In genomic region chr4:103012085-103012484, GRCh38 we compare ENCODE assay signal across 10 cellular contexts. TPM values are rescaled to one million over a fixed set of nuclear protein-coding genes. Genes with fewer than 3 reads are reported as not detected.
DNase-seq lines count a peak whose midpoint lies in the region; ATAC-seq and TF ChIP-seq lines count a peak whose summit lies in the region.
"Had no signal": no experiment of that assay in that cellular context is flagged by ENCODE, and none has a peak within 500 bp of the region (broad histone marks: within the 10 kb centered on the region; RNA-seq: fewer than 3 reads in every experiment).

No MANE protein-coding gene starts in this region.

- H3K4me1 Mint-ChIP-seq in natural killer cell treated with Interleukin-12 subunit alpha and Interleukin-12 subunit beta and Interleukin-15 and Interleukin-18, amount 100 ng/mL, for 72 hours (ENCODE audit: low read depth in 2 of 2), result peaks cover 0 to 2% of the 10 kb centered on the region in 2 donors

- POLR2A ChIA-PET in SK-N-SH (lab: Yijun Ruan, JAX), result no interaction called here

- H3K36me3 ChIP-seq in SK-N-SH (replicated peaks in 1 of 2; ENCODE audit: control insufficient read depth in 1 of 2, insufficient read depth in 2 of 2, low read length in 1 of 2) (no peaks in the 10 kb centered on the region), uterus (no peaks in the 10 kb centered on the region)

- ATAC-seq in SK-N-SH treated with all-trans-retinoic acid at 6 μM for 48 hours (no peak; the same call in 1 of the 3 replicates), GM18498 (IDR thresholded peaks at IDR 0.05; ENCODE audit: unreplicated experiment) (no peak)
- ATAC-seq in natural killer cell treated with Interleukin-12 subunit alpha and Interleukin-12 subunit beta and Interleukin-15 and Interleukin-18, amount 100 ng/mL, for 72 hours, result no peak

- 0 out of 2 replicates have a peak overlapping the region, but pooled peaks have one; percentile 1 for H3K4me2 ChIP-seq in SK-N-SH

- H3K4me3 ChIP-seq in SK-N-SH (ENCODE audit: low read depth in 2 of 2, low read length in 1 of 2) (no peak overlapping the region), uterus (no peak overlapping the region)

- no peak for TF ChIP-seq POLR2A in uterus (IDR thresholded peaks at IDR 0.05)

- H3K27ac Mint-ChIP-seq in natural killer cell treated with Interleukin-12 subunit alpha and Interleukin-12 subunit beta and Interleukin-15 and Interleukin-18, amount 100 ng/mL, for 72 hours, result peak overlapping the region in 1 of 2 donors; percentile 28

- H3K4me1 ChIP-seq in SK-N-SH (ENCODE audit: control insufficient read depth in 1 of 2, insufficient read depth in 2 of 2, low read depth in 1 of 2, low read length in 1 of 2) (peaks cover 7 to 12% of the 10 kb centered on the region in 2 experiments; a peak in 3 of 4 replicates), uterus (no peaks in the 10 kb centered on the region)

- no peaks in the 10 kb centered on the region for H3K27me3 Mint-ChIP-seq in natural killer cell treated with Interleukin-12 subunit alpha and Interleukin-12 subunit beta and Interleukin-15 and Interleukin-18, amount 100 ng/mL, for 72 hours

- H3K9ac ChIP-seq in SK-N-SH, result no peak overlapping the region

- no peak overlapping the region; a peak in 1 of 4 replicates for H3K27ac ChIP-seq in SK-N-SH (ENCODE audit: low read depth in 2 of 2, low read length in 1 of 2)
- H3K27ac ChIP-seq in epithelial cell of prostate, result peak overlapping the region; percentile 24
- peak overlapping the region; percentile 58 to 82 for H3K27ac ChIP-seq in uterus

- H3K27me3 ChIP-seq in SK-N-SH (ENCODE audit: insufficient read depth), result no peaks in the 10 kb centered on the region
- no peaks in the 10 kb centered on the region for H3K27me3 ChIP-seq in uterus

- no peaks in the 10 kb centered on the region for H3K9me3 ChIP-seq in SK-N-SH
- H3K9me3 ChIP-seq in uterus, result no peaks in the 10 kb centered on the region

- no peak overlapping the region for H3K4me3 Mint-ChIP-seq in natural killer cell treated with Interleukin-12 subunit alpha and Interleukin-12 subunit beta and Interleukin-15 and Interleukin-18, amount 100 ng/mL, for 72 hours

- TF ChIP-seq RAD21 in SK-N-SH (IDR thresholded peaks at IDR 0.05; ENCODE audit: low read length), result no peak

- no peaks in the 10 kb centered on the region for H3F3A ChIP-seq in SK-N-SH (replicated peaks; ENCODE audit: insufficient read depth)

- no peaks in the 10 kb centered on the region for H3K79me2 ChIP-seq in SK-N-SH (ENCODE audit: insufficient read depth)

- no peak overlapping the region for H2AFZ ChIP-seq in SK-N-SH (ENCODE audit: low read depth)

- TF ChIP-seq EP300 in SK-N-SH (IDR thresholded peaks at IDR 0.05; ENCODE audit: borderline replicate concordance in 1 of 2, low read depth in 1 of 2, low read length in 1 of 2), result no peak

- TF ChIP-seq CTCF in SK-N-SH (IDR thresholded peaks at IDR 0.05) (no peak), uterus (IDR thresholded peaks at IDR 0.05) (no peak)

- H3K9me3 Mint-ChIP-seq in natural killer cell treated with Interleukin-12 subunit alpha and Interleukin-12 subunit beta and Interleukin-15 and Interleukin-18, amount 100 ng/mL, for 72 hours, result no peaks in the 10 kb centered on the region

- H4K20me1 ChIP-seq in SK-N-SH (ENCODE audit: insufficient read depth), result no peaks in the 10 kb centered on the region

- DNase-seq in SK-N-SH (no peak), epithelial cell of prostate (ENCODE audit: low read depth, low spot score) (no peak), medulla oblongata (ENCODE audit: extremely low spot score) (peak; percentile 57), uterus (peak in 1 of 2 donors; percentile 38)
- DNase-seq in natural killer cell treated with Interleukin-12 subunit alpha and Interleukin-12 subunit beta and Interleukin-15 and Interleukin-18, amount 100 ng/mL, for 72 hours (ENCODE audit: low spot score), result no peak
- DNase-seq in activated T-cell treated with anti-CD3 and anti-CD28 coated beads, Interleukin-2, amount 50 U/mL, for 48 hours, result no peak
- DNase-seq: activated naive CD4-positive, alpha-beta T cell treated with anti-CD3 and anti-CD28 coated beads, Interleukin-2, amount 50 U/mL, for 16 hours; Karpas-422 had no signal

- CTCF ChIA-PET in SK-N-SH (lab: Yijun Ruan, JAX), result interaction anchor here (1.0 to 2.1 kb wide), 2 partner anchors 392 to 555 kb away, joined by 3 to 10 read pairs; no protein-coding TSS in a partner anchor

- 55% methylated on average over 1 of the region's 1 CpG for WGBS in SK-N-SH (ENCODE audit: low lambda C conversion rate)

- no peaks in the 10 kb centered on the region for H3K36me3 Mint-ChIP-seq in natural killer cell treated with Interleukin-12 subunit alpha and Interleukin-12 subunit beta and Interleukin-15 and Interleukin-18, amount 100 ng/mL, for 72 hours

- H3K9me2 ChIP-seq in SK-N-SH, result no peaks in the 10 kb centered on the region

- intact Hi-C loops in uterus (cut with DNase I; ENCODE audit: low total_unique reads), result loop anchor here (10.0 kb wide), 2 partner anchors 83 to 587 kb away; partner anchors contain the start of gene BDH2

TF ChIP-seq in SK-N-SH, 30 proteins besides CTCF, POLR2A, EP300 and RAD21 (continues in another document):
- TF ChIP-seq RFX5 (IDR thresholded peaks at IDR 0.05; ENCODE audit: low read length) (no peak), FOSL2 (IDR thresholded peaks at IDR 0.05; ENCODE audit: borderline replicate concordance, low read depth) (no peak), PBX3 (IDR thresholded peaks at IDR 0.05) (no peak), FOXM1 (IDR thresholded peaks at IDR 0.05; ENCODE audit: low read depth) (no peak), NRF1 (IDR thresholded peaks at IDR 0.05; ENCODE audit: low read depth, low read length) (no peak), USF2 (IDR thresholded peaks at IDR 0.05; ENCODE audit: borderline replicate concordance, low read depth, low read length) (no peak), MAX (IDR thresholded peaks at IDR 0.05; ENCODE audit: low read depth) (no peak), GATA2 (CRISPR knock-in tag; IDR thresholded peaks at IDR 0.05) (no peak)

TF ChIP-seq in SK-N-SH treated with all-trans-retinoic acid at 6 μM for 48 hours, 23 proteins besides CTCF, POLR2A, EP300 and RAD21:
- TF ChIP-seq ESRRG (CRISPR knock-in tag; IDR thresholded peaks at IDR 0.05), result no peak

RNA-seq across cellular contexts. Expression of gene SLC9B1, which starts 7.4 kb away (rescaled TPM):
- 0.21 and 0.37 TPM in 2 replicates for polyA plus RNA-seq in SK-N-SH (2012; rRNA removed)
- 0.27 and 0.37 TPM in 2 replicates for polyA plus RNA-seq in SK-N-SH (2012; cell fraction: cytosol; rRNA removed)
- 0.39 and 0.46 TPM in 2 replicates for polyA plus RNA-seq in SK-N-SH (2012; cell fraction: nucleus; rRNA removed)
- total RNA-seq in uterus, result 1 to 10 TPM in 2 of 4 donors, under 1 TPM in 1, not detected in 1; 0.59 to 4.8 (median 2.5) TPM
- total RNA-seq in natural killer cell treated with Interleukin-12 subunit alpha and Interleukin-12 subunit beta and Interleukin-15 and Interleukin-18, amount 100 ng/mL, for 72 hours, result under 1 TPM in 1 of 2 donors, not detected in 1; 0.43 TPM

Comparison
In these comparisons a context has a peak if more than half of its experiments do, and no peak if none do; other contexts are left out.
1. H3K27ac ChIP-seq: peak in epithelial cell of prostate (single experiment) and uterus (2 of 2); none in SK-N-SH (0 of 2).